ENCODE assay signal across 27 cellular contexts in the genomic region with DNA sequence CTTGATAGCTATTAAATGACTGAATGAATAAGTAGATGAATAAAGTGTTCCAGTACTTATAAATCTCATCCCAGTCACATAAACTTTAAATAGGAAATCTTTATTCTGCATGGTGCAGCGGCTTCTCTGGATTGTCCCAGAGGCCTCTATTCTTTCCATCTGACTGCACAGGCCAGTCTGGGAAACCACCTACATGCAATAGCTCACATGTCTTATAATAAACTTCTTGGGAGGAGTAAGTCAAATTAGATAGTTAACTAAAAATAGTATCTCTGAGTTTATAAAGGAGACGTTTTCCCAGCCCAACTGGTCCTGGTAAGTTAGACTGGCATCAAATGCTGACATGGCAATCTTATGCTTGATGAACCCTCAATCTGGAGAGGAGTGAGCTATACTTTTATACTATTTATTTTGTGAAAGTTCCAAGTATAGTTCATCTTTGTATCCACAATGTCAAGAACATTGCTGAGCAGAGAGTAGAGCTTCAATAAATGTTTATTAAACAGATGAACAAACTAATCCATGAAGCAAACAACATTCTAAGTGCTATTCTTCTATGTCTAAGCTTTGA.
"Had no signal": no experiment of that assay in that cellular context is flagged by ENCODE, and none has a peak within 500 bp of the region (broad histone marks: within the 10 kb centered on the region; RNA-seq: fewer than 3 reads in every experiment).

No MANE protein-coding gene starts in this region.

- H3K27ac ChIP-seq: breast epithelium, parathyroid adenoma, stomach, suprapubic skin, uterus had no signal

- DNase-seq: activated B cell treated with CpG ODN at 0.5 μM for 24 hours; activated CD4-positive, alpha-beta T cell treated with anti-CD3 and anti-CD28 coated beads for 36 hours; activated CD4-positive, alpha-beta T cell treated with anti-CD3 and anti-CD28 coated beads, Interleukin-2, amount 50 U/mL, for 4 hours; activated CD8-positive, alpha-beta memory T cell treated with anti-CD3 and anti-CD28 coated beads, Interleukin-2, amount 50 U/mL, for 48 hours; activated naive CD4-positive, alpha-beta T cell treated with Interleukin-2 at 50 U/mL for 16 hours; activated naive CD8-positive, alpha-beta T cell treated with anti-CD3 and anti-CD28 coated beads for 36 hours; activated T-cell treated with anti-CD3 and anti-CD28 coated beads, Interleukin-2, amount 50 U/mL, for 4 hours; cerebellar nuclear complex; cortex of kidney; erythroblast; foreskin melanocyte; hippocampal formation; left colon; nucleus accumbens; stimulated activated CD4-positive, alpha-beta T cell treated with anti-CD3 and anti-CD28 coated beads, Interleukin-15, amount 100 ng/mL, for 24 hours; stomach; T1000; trophoblast cell; uterus had no signal

- H3K9ac ChIP-seq: parathyroid adenoma had no signal

- FAIRE-seq: astrocyte, endometrium had no signal

- H3K79me2 ChIP-seq: parathyroid adenoma had no signal

- H3K4me2 ChIP-seq: smooth muscle cell had no signal

- H2AFZ ChIP-seq: parathyroid adenoma had no signal

- H3K36me3 ChIP-seq: breast epithelium, stomach, suprapubic skin, uterus had no signal

- H3K4me3 ChIP-seq: breast epithelium, smooth muscle cell, stomach, suprapubic skin, uterus had no signal

- H3K9me3 ChIP-seq: breast epithelium, stomach, suprapubic skin, uterus had no signal

- H3K4me1 ChIP-seq: breast epithelium, parathyroid adenoma, uterus had no signal

- ATAC-seq: activated CD4-positive, alpha-beta T cell treated with anti-CD3 and anti-CD28 coated beads for 36 hours; activated T-cell treated with anti-CD3 and anti-CD28 coated beads, Interleukin-2, amount 50 U/mL, for 4 hours; left colon; sciatic nerve; stimulated activated memory B cell treated with anti-CD40 and anti-IgM and Interleukin-4, amounts not matched to agents 10 μg/mL and 1 μg/mL and 100 μg/mL, for 72 hours had no signal

- H3K27me3 ChIP-seq: breast epithelium, stomach, suprapubic skin, uterus had no signal
